Comparison of ENCODE assay signal across 1 cellular context in the genomic region with DNA sequence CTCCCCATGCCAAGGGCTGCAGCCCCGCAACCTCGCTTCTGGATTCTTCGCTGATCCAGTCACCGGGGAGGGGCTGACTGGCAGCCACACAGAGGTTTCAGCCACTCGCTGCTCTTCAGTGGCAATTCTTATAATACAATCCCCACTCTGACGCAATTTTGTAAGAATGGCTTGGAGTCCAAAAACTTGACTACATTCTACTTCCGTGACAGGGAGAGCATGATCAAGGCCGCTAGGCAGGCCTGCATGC.
TF ChIP-seq lines count a peak whose summit lies in the region.

No MANE protein-coding gene starts in this region.

TF ChIP-seq in K562, 482 proteins besides CTCF, POLR2A, EP300 and RAD21:
- TF ChIP-seq, protein P1, sequence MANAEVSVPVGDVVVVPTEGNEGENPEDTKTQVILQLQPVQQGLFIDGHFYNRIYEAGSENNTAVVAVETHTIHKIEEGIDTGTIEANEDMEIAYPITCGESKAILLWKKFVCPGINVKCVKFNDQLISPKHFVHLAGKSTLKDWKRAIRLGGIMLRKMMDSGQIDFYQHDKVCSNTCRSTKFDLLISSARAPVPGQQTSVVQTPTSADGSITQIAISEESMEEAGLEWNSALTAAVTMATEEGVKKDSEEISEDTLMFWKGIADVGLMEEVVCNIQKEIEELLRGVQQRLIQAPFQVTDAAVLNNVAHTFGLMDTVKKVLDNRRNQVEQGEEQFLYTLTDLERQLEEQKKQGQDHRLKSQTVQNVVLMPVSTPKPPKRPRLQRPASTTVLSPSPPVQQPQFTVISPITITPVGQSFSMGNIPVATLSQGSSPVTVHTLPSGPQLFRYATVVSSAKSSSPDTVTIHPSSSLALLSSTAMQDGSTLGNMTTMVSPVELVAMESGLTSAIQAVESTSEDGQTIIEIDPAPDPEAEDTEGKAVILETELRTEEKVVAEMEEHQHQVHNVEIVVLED (CRISPR knock-in tag; IDR thresholded peaks at IDR 0.05) = no peak
- TF ChIP-seq CCNT2 (IDR thresholded peaks at IDR 0.05; ENCODE audit: borderline replicate concordance, extremely low read depth, insufficient read length, low read depth, low read length) (no peak), CEBPB (tag; IDR thresholded peaks at IDR 0.05) (no peak), SMAD3 (CRISPR knock-in tag; conservative IDR thresholded peaks at IDR 0.05) (no peak), JUND (IDR thresholded peaks at IDR 0.05; ENCODE audit: borderline replicate concordance, low read depth, low read length) (no peak), JUND (tag; IDR thresholded peaks at IDR 0.05; ENCODE audit: borderline replicate concordance, low read depth, low read length) (no peak), ZNF3 (CRISPR knock-in tag; IDR thresholded peaks at IDR 0.05) (no peak), SIN3B (IDR thresholded peaks at IDR 0.05; ENCODE audit: low read depth) (no peak), MCM7 (IDR thresholded peaks at IDR 0.05) (no peak), NBN (IDR thresholded peaks at IDR 0.05; ENCODE audit: low read depth) (no peak), RFX7 (CRISPR knock-in tag; IDR thresholded peaks at IDR 0.05) (no peak), DMBX1 (CRISPR knock-in tag; IDR thresholded peaks at IDR 0.05; ENCODE audit: borderline replicate concordance) (no peak), ESRRA (IDR thresholded peaks at IDR 0.05; ENCODE audit: borderline replicate concordance, low read depth) (no peak), FOXK1 (CRISPR knock-in tag; IDR thresholded peaks at IDR 0.05; ENCODE audit: borderline replicate concordance) (no peak)
- TF ChIP-seq, protein P2, sequence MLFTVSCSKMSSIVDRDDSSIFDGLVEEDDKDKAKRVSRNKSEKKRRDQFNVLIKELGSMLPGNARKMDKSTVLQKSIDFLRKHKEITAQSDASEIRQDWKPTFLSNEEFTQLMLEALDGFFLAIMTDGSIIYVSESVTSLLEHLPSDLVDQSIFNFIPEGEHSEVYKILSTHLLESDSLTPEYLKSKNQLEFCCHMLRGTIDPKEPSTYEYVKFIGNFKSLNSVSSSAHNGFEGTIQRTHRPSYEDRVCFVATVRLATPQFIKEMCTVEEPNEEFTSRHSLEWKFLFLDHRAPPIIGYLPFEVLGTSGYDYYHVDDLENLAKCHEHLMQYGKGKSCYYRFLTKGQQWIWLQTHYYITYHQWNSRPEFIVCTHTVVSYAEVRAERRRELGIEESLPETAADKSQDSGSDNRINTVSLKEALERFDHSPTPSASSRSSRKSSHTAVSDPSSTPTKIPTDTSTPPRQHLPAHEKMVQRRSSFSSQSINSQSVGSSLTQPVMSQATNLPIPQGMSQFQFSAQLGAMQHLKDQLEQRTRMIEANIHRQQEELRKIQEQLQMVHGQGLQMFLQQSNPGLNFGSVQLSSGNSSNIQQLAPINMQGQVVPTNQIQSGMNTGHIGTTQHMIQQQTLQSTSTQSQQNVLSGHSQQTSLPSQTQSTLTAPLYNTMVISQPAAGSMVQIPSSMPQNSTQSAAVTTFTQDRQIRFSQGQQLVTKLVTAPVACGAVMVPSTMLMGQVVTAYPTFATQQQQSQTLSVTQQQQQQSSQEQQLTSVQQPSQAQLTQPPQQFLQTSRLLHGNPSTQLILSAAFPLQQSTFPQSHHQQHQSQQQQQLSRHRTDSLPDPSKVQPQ (CRISPR knock-in tag; IDR thresholded peaks at IDR 0.05; ENCODE audit: borderline replicate concordance) = no peak
- TF ChIP-seq, protein P3, sequence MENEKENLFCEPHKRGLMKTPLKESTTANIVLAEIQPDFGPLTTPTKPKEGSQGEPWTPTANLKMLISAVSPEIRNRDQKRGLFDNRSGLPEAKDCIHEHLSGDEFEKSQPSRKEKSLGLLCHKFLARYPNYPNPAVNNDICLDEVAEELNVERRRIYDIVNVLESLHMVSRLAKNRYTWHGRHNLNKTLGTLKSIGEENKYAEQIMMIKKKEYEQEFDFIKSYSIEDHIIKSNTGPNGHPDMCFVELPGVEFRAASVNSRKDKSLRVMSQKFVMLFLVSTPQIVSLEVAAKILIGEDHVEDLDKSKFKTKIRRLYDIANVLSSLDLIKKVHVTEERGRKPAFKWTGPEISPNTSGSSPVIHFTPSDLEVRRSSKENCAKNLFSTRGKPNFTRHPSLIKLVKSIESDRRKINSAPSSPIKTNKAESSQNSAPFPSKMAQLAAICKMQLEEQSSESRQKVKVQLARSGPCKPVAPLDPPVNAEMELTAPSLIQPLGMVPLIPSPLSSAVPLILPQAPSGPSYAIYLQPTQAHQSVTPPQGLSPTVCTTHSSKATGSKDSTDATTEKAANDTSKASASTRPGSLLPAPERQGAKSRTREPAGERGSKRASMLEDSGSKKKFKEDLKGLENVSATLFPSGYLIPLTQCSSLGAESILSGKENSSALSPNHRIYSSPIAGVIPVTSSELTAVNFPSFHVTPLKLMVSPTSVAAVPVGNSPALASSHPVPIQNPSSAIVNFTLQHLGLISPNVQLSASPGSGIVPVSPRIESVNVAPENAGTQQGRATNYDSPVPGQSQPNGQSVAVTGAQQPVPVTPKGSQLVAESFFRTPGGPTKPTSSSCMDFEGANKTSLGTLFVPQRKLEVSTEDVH (IDR thresholded peaks at IDR 0.05; ENCODE audit: low read depth, partially characterized antibody) = no peak
- TF ChIP-seq, protein P4, sequence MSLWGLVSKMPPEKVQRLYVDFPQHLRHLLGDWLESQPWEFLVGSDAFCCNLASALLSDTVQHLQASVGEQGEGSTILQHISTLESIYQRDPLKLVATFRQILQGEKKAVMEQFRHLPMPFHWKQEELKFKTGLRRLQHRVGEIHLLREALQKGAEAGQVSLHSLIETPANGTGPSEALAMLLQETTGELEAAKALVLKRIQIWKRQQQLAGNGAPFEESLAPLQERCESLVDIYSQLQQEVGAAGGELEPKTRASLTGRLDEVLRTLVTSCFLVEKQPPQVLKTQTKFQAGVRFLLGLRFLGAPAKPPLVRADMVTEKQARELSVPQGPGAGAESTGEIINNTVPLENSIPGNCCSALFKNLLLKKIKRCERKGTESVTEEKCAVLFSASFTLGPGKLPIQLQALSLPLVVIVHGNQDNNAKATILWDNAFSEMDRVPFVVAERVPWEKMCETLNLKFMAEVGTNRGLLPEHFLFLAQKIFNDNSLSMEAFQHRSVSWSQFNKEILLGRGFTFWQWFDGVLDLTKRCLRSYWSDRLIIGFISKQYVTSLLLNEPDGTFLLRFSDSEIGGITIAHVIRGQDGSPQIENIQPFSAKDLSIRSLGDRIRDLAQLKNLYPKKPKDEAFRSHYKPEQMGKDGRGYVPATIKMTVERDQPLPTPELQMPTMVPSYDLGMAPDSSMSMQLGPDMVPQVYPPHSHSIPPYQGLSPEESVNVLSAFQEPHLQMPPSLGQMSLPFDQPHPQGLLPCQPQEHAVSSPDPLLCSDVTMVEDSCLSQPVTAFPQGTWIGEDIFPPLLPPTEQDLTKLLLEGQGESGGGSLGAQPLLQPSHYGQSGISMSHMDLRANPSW (CRISPR knock-in tag; IDR thresholded peaks at IDR 0.05) = no peak
